Comparison of ENCODE assay signal across 8 cellular contexts in genomic region chr6:722077-722524, GRCh38. TPM values are rescaled to one million over a fixed set of nuclear protein-coding genes. Genes with fewer than 3 reads are reported as not detected.
DNase-seq lines count a peak whose midpoint lies in the region; ATAC-seq and TF ChIP-seq lines count a peak whose summit lies in the region.

No MANE protein-coding gene starts in this region.

- H3K27me3 ChIP-seq in A673 (replicated peaks; ENCODE audit: insufficient read depth, low read depth, low read length, poor library complexity) (peaks cover 22% of the 10 kb centered on the region), breast epithelium (no peaks in the 10 kb centered on the region)

- DNase-seq in A673 (ENCODE audit: low spot score): peak; percentile 84
- DNase-seq in NCI-H2171 (lab: John Stamatoyannopoulos, UW): peak; percentile 66
- DNase-seq in activated B cell treated with CpG ODN at 0.5 μM for 24 hours: peak; percentile 40
- DNase-seq in breast epithelium (ENCODE audit: low spot score in 2 of 2): peak; percentile 51 to 78
- peak; percentile 89 for DNase-seq in iris pigment epithelial cell (ENCODE audit: low read depth)
- DNase-seq in stimulated activated CD4-positive, alpha-beta T cell treated with anti-CD3 and anti-CD28 coated beads, Interleukin-15, amount 100 ng/mL, for 48 hours (ENCODE audit: low read depth in 2 of 2): peak; percentile 66 to 69

- BruUV-seq in A673 (replicated peaks; lab: Mats Ljungman, UMichigan): no TSS peak

- no peak overlapping the region for H3K27ac Mint-ChIP-seq in activated B cell treated with CpG ODN at 0.5 μM for 24 hours

- H3K9me3 Mint-ChIP-seq in activated B cell treated with CpG ODN at 0.5 μM for 24 hours: no peaks in the 10 kb centered on the region

- no peak overlapping the region for H3K4me3 Mint-ChIP-seq in activated B cell treated with CpG ODN at 0.5 μM for 24 hours

- ATAC-seq in GM18868 (IDR thresholded peaks at IDR 0.05; ENCODE audit: unreplicated experiment): peak; percentile 53
- ATAC-seq in activated B cell treated with CpG ODN at 0.5 μM for 24 hours (ENCODE audit: low read depth): peak; percentile 50
- ATAC-seq in HG02973 (IDR thresholded peaks at IDR 0.05; ENCODE audit: unreplicated experiment): no peak

- no peaks in the 10 kb centered on the region for H3K36me3 Mint-ChIP-seq in activated B cell treated with CpG ODN at 0.5 μM for 24 hours (ENCODE audit: low read depth)

- TF ChIP-seq POLR2A in breast epithelium (IDR thresholded peaks at IDR 0.05): no peak

- no peak overlapping the region for H3K27ac ChIP-seq in A673 (ENCODE audit: low read depth, low read length, poor library complexity, severe bottlenecking)
- H3K27ac ChIP-seq in breast epithelium: no peak overlapping the region

- intact Hi-C loops in A673 (cut with micrococcal nuclease; ENCODE audit: unreplicated experiment) (loop anchor here (5.0 kb wide), 3 partner anchors 130 to 715 kb away; no protein-coding TSS in a partner anchor), activated B cell treated with CpG ODN at 0.5 μM for 24 hours (cut with micrococcal nuclease) (loop anchor here (1.0 to 5.0 kb wide), 4 partner anchors 129 to 714 kb away; no protein-coding TSS in a partner anchor), breast epithelium (cut with DNase I; ENCODE audit: low total_unique reads) (no loop called here)

- TF ChIP-seq CTCF in A673 (conservative IDR thresholded peaks at IDR 0.05; ENCODE audit: low read depth, low read length): peak; percentile 96
- peak; percentile 86 for TF ChIP-seq CTCF in activated B cell treated with CpG ODN at 0.5 μM for 24 hours (IDR thresholded peaks at IDR 0.05)
- TF ChIP-seq CTCF in breast epithelium (IDR thresholded peaks at IDR 0.05): peak; percentile 62 to 70 (median 67)

- H3K27me3 Mint-ChIP-seq in activated B cell treated with CpG ODN at 0.5 μM for 24 hours: peaks cover 12% of the 10 kb centered on the region

- peaks cover 4% of the 10 kb centered on the region for H3K4me1 Mint-ChIP-seq in activated B cell treated with CpG ODN at 0.5 μM for 24 hours

- H3K4me1 ChIP-seq in A673 (ENCODE audit: insufficient read depth, low read length, poor library complexity, severe bottlenecking) (no peaks in the 10 kb centered on the region), breast epithelium (no peaks in the 10 kb centered on the region)

- POLR2A ChIA-PET in A673 (lab: Charles Lee; ENCODE audit: low non-redundant PET): no interaction called here
- POLR2A ChIA-PET in activated B cell treated with CpG ODN at 0.5 μM for 24 hours (lab: Charles Lee): no interaction called here

- H3K4me3 ChIP-seq in A673 (ENCODE audit: low read depth, low read length, poor library complexity, severe bottlenecking): no peak overlapping the region
- no peak overlapping the region for H3K4me3 ChIP-seq in breast epithelium

- CTCF ChIA-PET in A673 (lab: Charles Lee) (interaction anchor here (0.7 to 1.5 kb wide), 5 partner anchors 19 to 715 kb away, joined by 3 to 8 read pairs (median 4); no protein-coding TSS in a partner anchor), activated B cell treated with CpG ODN at 0.5 μM for 24 hours (lab: Charles Lee) (interaction anchor here (0.7 to 2.7 kb wide), 18 partner anchors 9 to 675 kb away, joined by 3 to 19 read pairs (median 4); no protein-coding TSS in a partner anchor)

- no peaks in the 10 kb centered on the region for H3K9me3 ChIP-seq in A673 (ENCODE audit: low read depth, low read length, poor library complexity, severe bottlenecking)
- no peaks in the 10 kb centered on the region for H3K9me3 ChIP-seq in breast epithelium

- H3K36me3 ChIP-seq in A673 (ENCODE audit: insufficient read depth, low read length, poor library complexity, severe bottlenecking): no peaks in the 10 kb centered on the region
- H3K36me3 ChIP-seq in breast epithelium: no peaks in the 10 kb centered on the region

RNA-seq across cellular contexts. Expression of gene EXOC2, which starts 29.2 kb away (rescaled TPM):
- 22.4 and 28.2 TPM in 2 replicates for total RNA-seq in A673 (2021)
- total RNA-seq in activated B cell treated with CpG ODN at 0.5 μM for 24 hours: 29.8 and 30.8 TPM in 2 replicates
- total RNA-seq in breast epithelium: 10 to 100 TPM; 19.7 to 37.3 (median 26.5) TPM
